13 cellular contexts compared by ENCODE assay signal in genomic region chr17:76940738-76941350, GRCh38.
A peak's percentile ranks its signal among the peaks of the same experiment; 100 is the strongest.
DNase-seq lines count a peak whose midpoint lies in the region; ATAC-seq and TF ChIP-seq lines count a peak whose summit lies in the region.
"Had no signal": no experiment of that assay in that cellular context is flagged by ENCODE, and none has a peak within 500 bp of the region (broad histone marks: within the 10 kb centered on the region; RNA-seq: fewer than 3 reads in every experiment).

No MANE protein-coding gene starts in this region.

- H3K4me3 Mint-ChIP-seq in T-cell: no peak overlapping the region
- H3K4me3 Mint-ChIP-seq: effector memory CD8-positive, alpha-beta T cell had no signal

- POLR2A ChIA-PET in T-cell (lab: Charles Lee): no interaction called here

- peak; percentile 65 for ATAC-seq in SK-N-SH treated with all-trans-retinoic acid at 6 μM for 48 hours
- no peak for ATAC-seq in T-cell (replicated peaks in 1 of 4)
- ATAC-seq: effector memory CD8-positive, alpha-beta T cell; heart right ventricle had no signal

- no peak overlapping the region for H3K27ac Mint-ChIP-seq in T-cell
- H3K27ac Mint-ChIP-seq: effector memory CD8-positive, alpha-beta T cell had no signal

- CTCF ChIA-PET in T-cell (lab: Charles Lee): no interaction called here

- no peaks in the 10 kb centered on the region for H3K36me3 Mint-ChIP-seq in T-cell

- no peak overlapping the region for H3K4me3 ChIP-seq in HFF-Myc (replicated peaks; ENCODE audit: low read depth, low read length)
- H3K4me3 ChIP-seq: GM23248, heart right ventricle, ovary had no signal

- H3K9me3 Mint-ChIP-seq in T-cell: no peaks in the 10 kb centered on the region
- H3K9me3 Mint-ChIP-seq: effector memory CD8-positive, alpha-beta T cell had no signal

- DNase-seq in NCI-H1092 treated with DMSO at 0.1 percent for 48 hours (lab: John Stamatoyannopoulos, UW) (peak; percentile 10), NCI-H1092 (lab: John Stamatoyannopoulos, UW) (no peak), HFF-Myc (ENCODE audit: extremely low read depth, low read depth) (no peak), iPS DF 4.7 (ENCODE audit: extremely low read depth, low spot score) (peak; percentile 16), NK-92 (lab: John Stamatoyannopoulos, UW; ENCODE audit: unreplicated experiment) (no peak), NCI-H2081 treated with DMSO at 0.1 percent for 48 hours (lab: John Stamatoyannopoulos, UW) (no peak), T-cell (no peak)
- DNase-seq: effector memory CD8-positive, alpha-beta T cell; GM23248; heart right ventricle; NCI-H2227 treated with DMSO at 0.1 percent for 48 hours; ovary had no signal

- TF ChIP-seq CTCF in HFF-Myc (IDR thresholded peaks at IDR 0.05; ENCODE audit: low read depth, low read length, missing control alignments): peak; percentile 25

- H3K27me3 Mint-ChIP-seq in T-cell: no peaks in the 10 kb centered on the region

- no peaks in the 10 kb centered on the region for H3K4me1 Mint-ChIP-seq in T-cell

TF ChIP-seq in SK-N-SH treated with all-trans-retinoic acid at 6 μM for 48 hours, 23 proteins besides CTCF, POLR2A, EP300 and RAD21:
- no peak for TF ChIP-seq ARNTL (CRISPR knock-in tag; IDR thresholded peaks at IDR 0.05; ENCODE audit: borderline replicate concordance, low read depth)
- no peak for TF ChIP-seq PPARA (CRISPR knock-in tag; IDR thresholded peaks at IDR 0.05; ENCODE audit: borderline replicate concordance)
- no peak for TF ChIP-seq CSRNP3 (CRISPR knock-in tag; IDR thresholded peaks at IDR 0.05)
- TF ChIP-seq RARB (CRISPR knock-in tag; IDR thresholded peaks at IDR 0.05): no peak
- no peak for TF ChIP-seq ZNF565 (CRISPR knock-in tag; conservative IDR thresholded peaks at IDR 0.05; ENCODE audit: low read depth)
- no peak for TF ChIP-seq OSR1 (CRISPR knock-in tag; IDR thresholded peaks at IDR 0.05)
- no peak for TF ChIP-seq CSDC2 (CRISPR knock-in tag; IDR thresholded peaks at IDR 0.05)
- TF ChIP-seq BACH2 (CRISPR knock-in tag; IDR thresholded peaks at IDR 0.05; ENCODE audit: borderline replicate concordance): no peak
- no peak for TF ChIP-seq ZFP3 (CRISPR knock-in tag; IDR thresholded peaks at IDR 0.05)
- TF ChIP-seq PATZ1 (CRISPR knock-in tag; IDR thresholded peaks at IDR 0.05; ENCODE audit: borderline replicate concordance): no peak
- no peak for TF ChIP-seq ISL1 (CRISPR knock-in tag; IDR thresholded peaks at IDR 0.05)
- TF ChIP-seq TSHZ2 (CRISPR knock-in tag; IDR thresholded peaks at IDR 0.05): no peak
- TF ChIP-seq ZFP30 (CRISPR knock-in tag; IDR thresholded peaks at IDR 0.05): no peak
- no peak for TF ChIP-seq ESRRG (CRISPR knock-in tag; IDR thresholded peaks at IDR 0.05)

Comparison
In these comparisons a context has a peak if more than half of its experiments do, and no peak if none do; other contexts are left out.
1. DNase-seq: peak in NCI-H1092 treated with DMSO at 0.1 percent for 48 hours (single experiment) and iPS DF 4.7 (single experiment); none in NCI-H1092 (single experiment), HFF-Myc (single experiment), NK-92 (single experiment), NCI-H2081 treated with DMSO at 0.1 percent for 48 hours (single experiment) and T-cell (0 of 34).